22 cellular contexts compared by ENCODE assay signal in genomic region chr2:61006486-61007105, GRCh38. TPM values are rescaled to one million over a fixed set of nuclear protein-coding genes. Genes with fewer than 3 reads are reported as not detected.
A peak's percentile ranks its signal among the peaks of the same experiment; 100 is the strongest.
DNase-seq lines count a peak whose midpoint lies in the region; ATAC-seq, FAIRE-seq and TF ChIP-seq lines count a peak whose summit lies in the region.
"Had no signal": no experiment of that assay in that cellular context is flagged by ENCODE, and none has a peak within 500 bp of the region (broad histone marks: within the 10 kb centered on the region; RNA-seq: fewer than 3 reads in every experiment).

No MANE protein-coding gene starts in this region.

- no peaks in the 10 kb centered on the region for H3K79me1 ChIP-seq in trophoblast cell (ENCODE audit: low read length)

- peak; percentile 71 for FAIRE-seq in G401.6 (lab: Jason Lieb, UNC)
- FAIRE-seq: GM12891 had no signal

- H2AK5ac ChIP-seq in trophoblast cell (ENCODE audit: low read length) = no peak overlapping the region

- H2BK120ac ChIP-seq in trophoblast cell (ENCODE audit: insufficient read depth, low read length, poor library complexity) = no peak overlapping the region

- H2AFZ ChIP-seq in trophoblast cell (ENCODE audit: insufficient read depth, low read length, poor library complexity) = no peak overlapping the region

- no peaks in the 10 kb centered on the region for H3K9me3 ChIP-seq in body of pancreas
- H3K9me3 ChIP-seq in trophoblast cell (ENCODE audit: insufficient read depth, low read depth, low read length) = no peaks in the 10 kb centered on the region
- no peaks in the 10 kb centered on the region for H3K9me3 ChIP-seq in colonic mucosa
- H3K9me3 ChIP-seq: HAP-1 had no signal

- POLR2A ChIA-PET in GM10248 (lab: Yijun Ruan, JAX) = no interaction called here

- H3K14ac ChIP-seq in trophoblast cell (ENCODE audit: low read length) = no peak overlapping the region

- H3K4ac ChIP-seq in trophoblast cell (ENCODE audit: low read depth, low read length) = no peak overlapping the region

- H3K18ac ChIP-seq in trophoblast cell (ENCODE audit: low read length) = no peak overlapping the region

- no peak overlapping the region for H4K91ac ChIP-seq in trophoblast cell (ENCODE audit: low read depth, low read length)

- peaks cover 26% of the 10 kb centered on the region for H3K4me1 ChIP-seq in body of pancreas
- no peaks in the 10 kb centered on the region for H3K4me1 ChIP-seq in trophoblast cell (ENCODE audit: control insufficient read depth in 1 of 2, insufficient read depth in 2 of 2, low read length in 2 of 2)
- H3K4me1 ChIP-seq in colonic mucosa = no peaks in the 10 kb centered on the region
- H3K4me1 ChIP-seq: HAP-1 had no signal

- no peak overlapping the region for H2BK5ac ChIP-seq in trophoblast cell (ENCODE audit: low read depth, low read length, poor library complexity)

- intact Hi-C loops in body of pancreas (cut with DNase I) (loop anchor here (10.0 kb wide), 1 partner anchor 212 kb away; no protein-coding TSS in a partner anchor), colonic mucosa (cut with DNase I) (no loop called here)

- no peaks in the 10 kb centered on the region for H3K27me3 ChIP-seq in body of pancreas
- H3K27me3 ChIP-seq in trophoblast cell (ENCODE audit: insufficient read depth, low read length) = no peaks in the 10 kb centered on the region
- H3K27me3 ChIP-seq in colonic mucosa = no peaks in the 10 kb centered on the region

- CTCF ChIA-PET in GM10248 (lab: Yijun Ruan, JAX) = interaction anchor here (0.8 to 2.3 kb wide), 6 partner anchors 9 to 652 kb away, joined by 3 to 10 read pairs (median 4); no protein-coding TSS in a partner anchor

- H3K4me3 ChIP-seq in body of pancreas (no peak overlapping the region), trophoblast cell (ENCODE audit: low read depth, low read length) (no peak overlapping the region), colonic mucosa (no peak overlapping the region)
- H3K4me3 ChIP-seq: HAP-1 had no signal

- H3K27ac ChIP-seq in body of pancreas = peak overlapping the region in 3 of 4 donors; percentile 57 to 73 (median 62)
- H3K27ac ChIP-seq in trophoblast cell (ENCODE audit: low read depth, low read length) = no peak overlapping the region
- no peak overlapping the region for H3K27ac ChIP-seq in colonic mucosa
- H3K27ac ChIP-seq: C4-2B, RWPE1 had no signal

- no peak overlapping the region for H4K12ac ChIP-seq in trophoblast cell (ENCODE audit: low read depth, low read length)

- no peak overlapping the region for H2BK12ac ChIP-seq in trophoblast cell (ENCODE audit: low read length)

- no peak for TF ChIP-seq POLR2A in body of pancreas (IDR thresholded peaks at IDR 0.05)

- H3K9ac ChIP-seq in trophoblast cell (ENCODE audit: low read length) = no peak overlapping the region
- H3K9ac ChIP-seq in colonic mucosa (ENCODE audit: low read depth in 2 of 2, low read length in 2 of 2) = no peak overlapping the region

- no peak overlapping the region for H3K4me2 ChIP-seq in trophoblast cell (ENCODE audit: low read length)

- no peak for TF ChIP-seq CTCF in body of pancreas (IDR thresholded peaks at IDR 0.05)
- TF ChIP-seq CTCF in GM10248 (IDR thresholded peaks at IDR 0.05; ENCODE audit: control extremely low read depth, extremely low read depth, low read depth, missing control alignments) = no peak
- no peak for TF ChIP-seq CTCF in colonic mucosa (IDR thresholded peaks at IDR 0.05)

- ATAC-seq in body of pancreas (peak; percentile 79), GM19324 (IDR thresholded peaks at IDR 0.05; ENCODE audit: low FRiP score, unreplicated experiment) (no peak)
- ATAC-seq: SK-N-SH treated with all-trans-retinoic acid at 6 μM for 48 hours, T-cell had no signal

- DNase-seq in LHCN-M2 (ENCODE audit: low read depth) = peak; percentile 3
- DNase-seq in body of pancreas = no peak
- peak; percentile 68 to 90 for DNase-seq in trophoblast cell
- no peak for DNase-seq in GM10248 (ENCODE audit: extremely low spot score)
- no peak for DNase-seq in NCI-H774 (lab: John Stamatoyannopoulos, UW)
- DNase-seq in colonic mucosa = no peak
- DNase-seq: AML-193, GF-D8, Kasumi-1, NCI-H1105, NCI-H1694, NCI-H510A, NCI-H748 treated with DMSO at 0.1 percent for 48 hours, SIG-M5, T-cell had no signal

- no peaks in the 10 kb centered on the region for H3K79me2 ChIP-seq in trophoblast cell (ENCODE audit: control insufficient read depth, insufficient read depth, low read length, poor library complexity)

- H3K36me3 ChIP-seq in body of pancreas (replicated peaks in 1 of 2; ENCODE audit: insufficient read depth in 1 of 2, low read depth in 2 of 2) = no peaks in the 10 kb centered on the region
- peaks cover 0 to 3% of the 10 kb centered on the region in 2 experiments for H3K36me3 ChIP-seq in trophoblast cell (ENCODE audit: control insufficient read depth in 1 of 2, insufficient read depth in 2 of 2, low read length in 2 of 2)
- no peaks in the 10 kb centered on the region for H3K36me3 ChIP-seq in colonic mucosa
- H3K36me3 ChIP-seq: HAP-1 had no signal

- no peak overlapping the region for H4K8ac ChIP-seq in trophoblast cell (ENCODE audit: low read depth, low read length)

- H3K23ac ChIP-seq in trophoblast cell (ENCODE audit: low read length) = no peak overlapping the region

RNA-seq across cellular contexts. Expression of gene PEX13, which starts 10.9 kb away (rescaled TPM):
- total RNA-seq in LHCN-M2 (2014; rRNA removed) (42.2 and 46.8 TPM in 2 replicates), body of pancreas (10 to 100 TPM; 18.2 to 19.8 TPM), colonic mucosa (10 to 100 TPM; 31.7 to 44.1 TPM)
- 6.4 TPM for polyA plus RNA-seq in LHCN-M2 (2012)
- polyA plus RNA-seq in trophoblast cell (2013) = 18.6 and 19.5 TPM in 2 replicates

RNA-seq across cellular contexts. Expression of gene PUS10, which starts 11.5 kb away (rescaled TPM):
- total RNA-seq in LHCN-M2 (2014; rRNA removed) (4.1 and 5.2 TPM in 2 replicates), body of pancreas (10 to 100 TPM in 1 of 2 donors, 1 to 10 TPM in 1; 3.6 to 15.6 TPM), colonic mucosa (1 to 10 TPM; 6.7 to 6.9 TPM)
- 1.7 TPM for polyA plus RNA-seq in LHCN-M2 (2012)
- 2.5 and 2.6 TPM in 2 replicates for polyA plus RNA-seq in trophoblast cell (2013)

RNA-seq across cellular contexts. Expression of gene SANBR, which starts 59.1 kb away (rescaled TPM):
- total RNA-seq in LHCN-M2 (2014; rRNA removed) = 16.3 and 16.8 TPM in 2 replicates
- 4.7 TPM for polyA plus RNA-seq in LHCN-M2 (2012)
- total RNA-seq in body of pancreas = 1 to 10 TPM; 5.2 to 6.9 TPM
- polyA plus RNA-seq in trophoblast cell (2013) = 12.2 and 12.3 TPM in 2 replicates
- 10 to 100 TPM; 11.1 to 12.9 TPM for total RNA-seq in colonic mucosa

Comparison
In these comparisons a context has a peak if more than half of its experiments do, and no peak if none do; other contexts are left out.
1. DNase-seq: peak in LHCN-M2 (single experiment) and trophoblast cell (2 of 2); none in body of pancreas (0 of 4), GM10248 (single experiment), NCI-H774 (single experiment) and colonic mucosa (single experiment).
2. H3K27ac ChIP-seq: peak in body of pancreas (3 of 4); none in trophoblast cell (single experiment) and colonic mucosa (single experiment).